In the genomic region with DNA sequence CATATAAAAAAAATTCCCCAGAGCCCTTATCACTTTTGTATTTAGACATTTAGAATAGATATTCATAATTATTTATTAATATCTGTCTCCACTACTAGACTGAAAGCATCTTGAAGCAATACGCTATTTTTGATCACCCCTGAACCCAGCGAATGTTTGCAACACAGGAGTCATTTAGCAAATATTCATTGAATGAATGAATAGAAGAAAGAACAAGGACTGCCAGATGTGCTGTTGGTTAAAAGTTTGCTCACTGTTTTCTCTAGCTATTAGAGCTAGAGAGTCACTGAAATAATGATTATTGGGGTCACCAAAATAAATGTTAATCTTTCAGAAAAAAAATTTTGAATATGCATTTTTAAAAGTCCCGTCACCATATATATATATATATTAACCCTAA, we compare ENCODE assay signal across 32 cellular contexts.
"Had no signal": no experiment of that assay in that cellular context is flagged by ENCODE, and none has a peak within 500 bp of the region (broad histone marks: within the 10 kb centered on the region; RNA-seq: fewer than 3 reads in every experiment).

No MANE protein-coding gene starts in this region.

- ATAC-seq: activated CD8-positive, alpha-beta T cell treated with anti-CD3 and anti-CD28 coated beads for 36 hours; activated naive CD4-positive, alpha-beta T cell treated with anti-CD3 and anti-CD28 coated beads, Interleukin-2, amount 50 U/mL, for 72 hours; activated T-cell treated with anti-CD3 and anti-CD28 coated beads, Interleukin-2, amount 50 U/mL, for 4 hours; activated T-cell treated with anti-CD3 and anti-CD28 coated beads, Interleukin-2, amount 50 U/mL, for 72 hours; activated T-helper 17 cell treated with anti-CD3 and anti-CD28 coated beads, Interleukin-2, amount 50 U/mL, for 72 hours; body of pancreas had no signal

- H3K27me3 ChIP-seq: adrenal gland, body of pancreas, brain microvascular endothelial cell, breast epithelium had no signal

- H3K27ac ChIP-seq: adrenal gland, body of pancreas, brain microvascular endothelial cell, breast epithelium, VCaP had no signal

- H3K4me1 ChIP-seq: body of pancreas, breast epithelium had no signal

- H3K36me3 ChIP-seq: adrenal gland, brain microvascular endothelial cell, breast epithelium had no signal

- DNase-seq: activated B cell treated with CpG ODN at 0.5 μM for 24 hours; activated CD4-positive, alpha-beta memory T cell treated with anti-CD3 and anti-CD28 coated beads for 36 hours; activated CD4-positive, alpha-beta T cell treated with anti-CD3 and anti-CD28 coated beads for 4 hours; activated CD4-positive, alpha-beta T cell treated with anti-CD3 and anti-CD28 coated beads, Interleukin-2, amount 10 ng/mL, durations not matched to agents 24 days and 14 days; activated CD4-positive, alpha-beta T cell treated with anti-CD3 and anti-CD28 coated beads, Interleukin-2, amount 50 U/mL, for 1 hour; activated CD4-positive, alpha-beta T cell treated with anti-CD3 and anti-CD28 coated beads, Interleukin-2, amount 50 U/mL, for 4 hours; activated CD4-positive, CD25-positive, alpha-beta regulatory T cell treated with anti-CD3 and anti-CD28 coated beads, Interleukin-2, amount 50 U/mL, for 72 hours; activated CD8-positive, alpha-beta memory T cell treated with anti-CD3 and anti-CD28 coated beads, Interleukin-2, amount 50 U/mL, for 4 hours; activated CD8-positive, alpha-beta T cell treated with anti-CD3 and anti-CD28 coated beads for 36 hours; activated effector memory CD4-positive, alpha-beta T cell treated with anti-CD3 and anti-CD28 coated beads, Interleukin-2, amount 50 U/mL, for 16 hours; activated gamma-delta T cell treated with Interleukin-2 at 50 U/mL for 16 hours; activated naive CD4-positive, alpha-beta T cell; activated naive CD4-positive, alpha-beta T cell treated with anti-CD3 and anti-CD28 coated beads for 36 hours; activated naive CD4-positive, alpha-beta T cell treated with anti-CD3 and anti-CD28 coated beads, Interleukin-2, amount 50 U/mL, for 16 hours; activated naive CD8-positive, alpha-beta T cell treated with anti-CD3 and anti-CD28 coated beads for 36 hours; activated T-cell treated with anti-CD3 and anti-CD28 coated beads for 4 hours; activated T-cell treated with anti-CD3 and anti-CD28 coated beads, Interleukin-2, amount 50 U/mL, for 1 hour; activated T-cell treated with anti-CD3 and anti-CD28 coated beads, Interleukin-2, amount 50 U/mL, for 4 hours; activated T-cell treated with anti-CD3 and anti-CD28 coated beads, Interleukin-2, amount 50 U/mL, for 72 hours; adrenal gland; amniotic stem cell; aorta; body of pancreas; brain microvascular endothelial cell; central memory CD4-positive, alpha-beta T cell; T-helper 1 cell; T-helper 2 cell; T-helper 9 cell had no signal

- H3K9me3 ChIP-seq: adrenal gland, body of pancreas, breast epithelium had no signal

- H3K4me3 ChIP-seq: adrenal gland, body of pancreas, breast epithelium had no signal
